In genomic region chr1:66305927-66306326, GRCh38 we compare ENCODE assay signal across 34 cellular contexts.
A peak's percentile ranks its signal among the peaks of the same experiment; 100 is the strongest.
DNase-seq lines count a peak whose midpoint lies in the region; ATAC-seq, FAIRE-seq and TF ChIP-seq lines count a peak whose summit lies in the region.
"Had no signal": no experiment of that assay in that cellular context is flagged by ENCODE, and none has a peak within 500 bp of the region (broad histone marks: within the 10 kb centered on the region; RNA-seq: fewer than 3 reads in every experiment).

No MANE protein-coding gene starts in this region.

- peak; percentile 47 for ATAC-seq in HG02852 (IDR thresholded peaks at IDR 0.05; ENCODE audit: unreplicated experiment)
- ATAC-seq: A549, esophagus mucosa, foreskin keratinocyte, heart right ventricle, HepG2 had no signal

- no peak overlapping the region; the same call in 1 of the 2 replicates for H3K27ac ChIP-seq in KMS-11
- H3K27ac ChIP-seq in transverse colon: no peak overlapping the region
- H3K27ac ChIP-seq: A549, foreskin keratinocyte, heart right ventricle, left ventricle myocardium inferior, parathyroid adenoma, skin epidermis, testis had no signal

- no peak for TF ChIP-seq CTCF in GM13977 (IDR thresholded peaks at IDR 0.05; ENCODE audit: extremely low read depth, insufficient read depth, missing control alignments)
- no peak for TF ChIP-seq CTCF in KMS-11 (conservative IDR thresholded peaks at IDR 0.05; ENCODE audit: low read depth, low read length)
- TF ChIP-seq CTCF in transverse colon (IDR thresholded peaks at IDR 0.05): no peak

- H3K9me3 ChIP-seq in transverse colon: no peaks in the 10 kb centered on the region
- H3K9me3 ChIP-seq: A549, HAP-1, heart right ventricle, left ventricle myocardium inferior, testis had no signal

- DNase-seq in GM13977 (ENCODE audit: low spot score) (peak; percentile 12), GM19239 (ENCODE audit: insufficient read length, low spot score) (no peak), head of caudate nucleus (no peak), transverse colon (no peak), cortex of kidney (lab: John Stamatoyannopoulos, UW) (no peak)
- no peak for DNase-seq in stimulated activated CD4-positive, alpha-beta T cell treated with anti-CD3 and anti-CD28 coated beads, Interleukin-12 subunit alpha, Interleukin-12 subunit beta, amount 100 ng/mL, for 4 hours
- DNase-seq: activated CD4-positive, alpha-beta memory T cell treated with anti-CD3 and anti-CD28 coated beads, Interleukin-2, amount 10 ng/mL, durations not matched to agents 7 days and 5 days; activated CD8-positive, alpha-beta memory T cell treated with anti-CD3 and anti-CD28 coated beads, Interleukin-2, amount 50 U/mL, for 48 hours; activated naive CD4-positive, alpha-beta T cell treated with anti-CD3 and anti-CD28 coated beads for 36 hours; dermis blood vessel endothelial cell; DND-41; foreskin keratinocyte; heart right ventricle; Kasumi-1; left ventricle myocardium inferior; mesenchymal stem cell; NCI-H1436; NCI-H345; NCI-H69; retina; SHP77 treated with DMSO at 0.1 percent for 48 hours; stimulated activated naive CD4-positive, alpha-beta T cell; testis had no signal

- H3K4me2 ChIP-seq in KMS-11: peak overlapping the region; percentile 71
- H3K4me2 ChIP-seq: A549 had no signal

- in situ Hi-C loops in GM13977 (cut with MboI; ENCODE audit: low pct_unique_long_range_greater_than_20kb, low sequenced_read_pairs, unreplicated experiment) (no loop called here), transverse colon (cut with MboI; ENCODE audit: low pct_ligation_motif_present in 1 of 4, low pct_unique_long_range_greater_than_20kb in 1 of 4, low sequenced_read_pairs in 3 of 4) (no loop called here)

- no peak overlapping the region for H3K9ac ChIP-seq in KMS-11
- H3K9ac ChIP-seq: parathyroid adenoma had no signal

- H3K36me3 ChIP-seq in KMS-11 (ENCODE audit: insufficient read depth) (no peaks in the 10 kb centered on the region), transverse colon (no peaks in the 10 kb centered on the region)
- H3K36me3 ChIP-seq: HAP-1, heart right ventricle, left ventricle myocardium inferior had no signal

- H3K4me1 ChIP-seq in KMS-11 (ENCODE audit: low read depth, poor library complexity, severe bottlenecking) (peaks cover 70% of the 10 kb centered on the region), transverse colon (peaks cover 0 to 13% (median 0%) of the 10 kb centered on the region in 4 donors)
- H3K4me1 ChIP-seq: HAP-1, parathyroid adenoma, testis had no signal

- WGBS in transverse colon (ENCODE audit: low coverage in 1 of 2), 2 donors: 84 to 91% methylated on average over 4 of the region's 4 CpGs

- intact Hi-C loops in head of caudate nucleus (cut with DNase I): no loop called here
- intact Hi-C loops in transverse colon (cut with DNase I; ENCODE audit: low total_unique reads): no loop called here

- TF ChIP-seq POLR2A in transverse colon (IDR thresholded peaks at IDR 0.05): no peak

- H3K79me2 ChIP-seq in KMS-11 (ENCODE audit: insufficient read depth, low read depth): no peaks in the 10 kb centered on the region
- H3K79me2 ChIP-seq: parathyroid adenoma had no signal

- no peaks in the 10 kb centered on the region for H3K27me3 ChIP-seq in KMS-11 (ENCODE audit: insufficient read depth, low read depth)
- no peaks in the 10 kb centered on the region for H3K27me3 ChIP-seq in transverse colon
- H3K27me3 ChIP-seq: heart right ventricle, testis had no signal

- no peaks in the 10 kb centered on the region for H4K20me1 ChIP-seq in KMS-11 (ENCODE audit: insufficient read depth)

- TF ChIP-seq EP300 in transverse colon (IDR thresholded peaks at IDR 0.05; ENCODE audit: low read depth): no peak

- H2AFZ ChIP-seq in KMS-11 (ENCODE audit: low read depth): no peak overlapping the region
- H2AFZ ChIP-seq: parathyroid adenoma had no signal

- H3K4me3 ChIP-seq in KMS-11 (IDR thresholded peaks at IDR 0.05; ENCODE audit: insufficient read depth, low read depth, low read length): no peak overlapping the region
- no peak overlapping the region for H3K4me3 ChIP-seq in transverse colon
- H3K4me3 ChIP-seq: A549, HAP-1, heart right ventricle, left ventricle myocardium inferior, skin epidermis, testis had no signal

- peak; percentile 82 for FAIRE-seq in GM19239 (lab: Jason Lieb, UNC)
- FAIRE-seq: A549, HepG2, keratinocyte, RCC 7860, urothelium cell line had no signal
